Comparison of ENCODE assay signal across 1 cellular context in genomic region chr1:196209265-196209664, GRCh38.
TF ChIP-seq lines count a peak whose summit lies in the region.

No MANE protein-coding gene starts in this region.

TF ChIP-seq in IMR-90, 13 proteins besides CTCF, POLR2A, EP300 and RAD21 (continued from another document):
- TF ChIP-seq RCOR1 (IDR thresholded peaks at IDR 0.05; ENCODE audit: insufficient replicate concordance, low read length) (no peak), MAFK (IDR thresholded peaks at IDR 0.05; ENCODE audit: low read depth, low read length) (no peak), NFE2L2 (IDR thresholded peaks at IDR 0.05; ENCODE audit: low read depth, low read length) (no peak), MXI1 (IDR thresholded peaks at IDR 0.05; ENCODE audit: borderline replicate concordance, low read depth, low read length) (no peak)
TF ChIP-seq in IMR-90: peak in this region for 0.
